Comparison of ENCODE assay signal across 8 cellular contexts in the genomic region with DNA sequence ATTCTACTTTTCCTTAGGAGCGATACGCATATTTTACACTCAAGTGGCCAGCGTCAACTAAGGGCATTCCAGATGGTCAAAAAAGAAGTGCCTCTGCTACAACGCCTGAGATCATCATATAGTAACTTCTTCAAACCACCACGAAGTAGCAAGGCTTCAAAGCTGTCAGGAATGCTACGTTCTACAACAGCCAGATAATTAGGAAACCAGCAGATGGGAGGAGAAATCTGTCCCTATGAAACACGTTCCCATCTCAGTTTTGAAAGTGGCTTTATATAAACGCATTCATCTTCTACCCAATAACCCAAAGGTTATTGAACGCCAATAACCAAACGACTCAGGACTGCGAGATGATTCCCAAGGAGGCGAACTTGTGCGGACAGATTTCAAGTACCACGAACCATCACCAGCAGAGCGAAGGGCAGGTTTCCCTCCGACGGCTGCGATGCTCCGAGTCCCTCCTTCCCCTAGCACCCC. TPM values are rescaled to one million over a fixed set of nuclear protein-coding genes. Genes with fewer than 3 reads are reported as not detected.
A peak's percentile ranks its signal among the peaks of the same experiment; 100 is the strongest.
DNase-seq lines count a peak whose midpoint lies in the region; ATAC-seq, FAIRE-seq and TF ChIP-seq lines count a peak whose summit lies in the region.

No MANE protein-coding gene starts in this region.

- no peaks in the 10 kb centered on the region for H3K9me3 Mint-ChIP-seq in T-helper 2 cell treated with Interferon-gamma antibody and Interleukin-4, amounts not matched to agents 5 μg/mL and 100 μg/mL, for 36 hours

- POLR2A ChIA-PET in K562 (lab: Yijun Ruan, JAX) = interaction anchor here (0.5 kb wide), 1 partner anchor 154 kb away, joined by 3 read pairs; no protein-coding TSS in a partner anchor

- CTCF ChIA-PET in K562 (lab: Yijun Ruan, JAX; ENCODE audit: low intra/inter-chr PET ratio) = interaction anchor here (0.6 kb wide), 1 partner anchor 93 kb away, joined by 3 read pairs; no protein-coding TSS in a partner anchor

- H3K27me3 Mint-ChIP-seq in T-helper 2 cell treated with Interferon-gamma antibody and Interleukin-4, amounts not matched to agents 5 μg/mL and 100 μg/mL, for 36 hours (ENCODE audit: low read depth) = no peaks in the 10 kb centered on the region

- H3K36me3 ChIP-seq in K562 (ENCODE audit: control insufficient read depth, insufficient read depth, low read length) = peaks cover 11% of the 10 kb centered on the region; the same call in 1 of the 3 replicates
- peaks cover 0 to 3% of the 10 kb centered on the region in 2 donors for H3K36me3 ChIP-seq in left lung
- no peaks in the 10 kb centered on the region for H3K36me3 ChIP-seq in testis (ENCODE audit: low read depth, missing control alignments)

- ATAC-seq in K562 = peak; percentile 2; the same call in 1 of the 3 replicates
- no peak for ATAC-seq in left lung
- no peak for ATAC-seq in GM21529 (IDR thresholded peaks at IDR 0.05; ENCODE audit: unreplicated experiment)

- H3K27ac ChIP-seq in K562 (ENCODE audit: extremely low read depth, low read depth, low read length) (peak overlapping the region; percentile 66; the same call in 1 of the 3 replicates), left lung (peak overlapping the region; percentile 74 to 83), testis (peak overlapping the region; percentile 84 to 86)

- peak overlapping the region; percentile 18 for H3K27ac Mint-ChIP-seq in T-helper 2 cell treated with Interferon-gamma antibody and Interleukin-4, amounts not matched to agents 5 μg/mL and 100 μg/mL, for 36 hours

- H3K9me3 ChIP-seq in K562 (replicated peaks; ENCODE audit: control insufficient read depth, insufficient read depth, low read depth, low read length) (no peaks in the 10 kb centered on the region), left lung (no peaks in the 10 kb centered on the region), testis (no peaks in the 10 kb centered on the region)

- H3K4me2 ChIP-seq in K562 (ENCODE audit: insufficient read depth, low read length) = peak overlapping the region; percentile 76

- BruUV-seq in K562 (replicated peaks; lab: Mats Ljungman, UMichigan) = TSS peak; percentile 58

- H2AFZ ChIP-seq in K562 (ENCODE audit: low read depth, low read length) = 0 out of 2 replicates have a peak overlapping the region, but pooled peaks have one; percentile 65

- no peak for TF ChIP-seq EP300 in K562 (IDR thresholded peaks at IDR 0.05; ENCODE audit: low read length)

- H3K4me3 ChIP-seq in K562 (peak overlapping the region; percentile 62), left lung (peak overlapping the region; percentile 65 to 86), testis (peak overlapping the region; percentile 74 to 86)

- TF ChIP-seq RAD21 in K562 (CRISPR knock-in tag; conservative IDR thresholded peaks at IDR 0.05 in 1 of 2, IDR thresholded peaks at IDR 0.05 in 1 of 2) = no peak

- H3K9ac ChIP-seq in K562 (ENCODE audit: insufficient read depth in 1 of 2, low read depth in 2 of 2, low read length in 2 of 2) = peak overlapping the region; percentile 48 to 93; a peak in 3 of 4 replicates

- TF ChIP-seq CTCF in K562 (IDR thresholded peaks at IDR 0.05 in 2 of 3, conservative IDR thresholded peaks at IDR 0.05 in 1 of 3; ENCODE audit: insufficient read depth in 2 of 3, low read depth in 1 of 3, low read length in 3 of 3) (no peak), left lung (IDR thresholded peaks at IDR 0.05) (no peak), testis (IDR thresholded peaks at IDR 0.05) (no peak)

- no peak for TF ChIP-seq POLR2A in K562 (conservative IDR thresholded peaks at IDR 0.05)
- TF ChIP-seq POLR2A in testis (IDR thresholded peaks at IDR 0.05) = no peak

- peaks cover 14% of the 10 kb centered on the region for H3K4me1 Mint-ChIP-seq in T-helper 2 cell treated with Interferon-gamma antibody and Interleukin-4, amounts not matched to agents 5 μg/mL and 100 μg/mL, for 36 hours (ENCODE audit: low read depth)

- peak; percentile 72 for FAIRE-seq in K562 (lab: Jason Lieb, UNC)

- 0 out of 2 replicates have a peak, but pooled peaks cover 3% of the 10 kb centered on the region for H4K20me1 ChIP-seq in K562 (replicated peaks; ENCODE audit: control insufficient read depth, insufficient read depth, low read length)

- peak overlapping the region; percentile 84 for H3K4me3 Mint-ChIP-seq in T-helper 2 cell treated with Interferon-gamma antibody and Interleukin-4, amounts not matched to agents 5 μg/mL and 100 μg/mL, for 36 hours

- H3K9me1 ChIP-seq in K562 (ENCODE audit: control insufficient read depth, insufficient read depth, low read length) = no peaks in the 10 kb centered on the region

- in situ Hi-C loops in K562 (cut with MboI) = no loop called here

- intact Hi-C loops in K562 (cut with micrococcal nuclease) (no loop called here), left lung (cut with DNase I) (no loop called here), testis (cut with DNase I; ENCODE audit: low total_unique reads) (no loop called here)

- no peaks in the 10 kb centered on the region for H3K27me3 ChIP-seq in K562 (ENCODE audit: control insufficient read depth in 2 of 2, insufficient read depth in 2 of 2, low read length in 2 of 2)
- no peaks in the 10 kb centered on the region for H3K27me3 ChIP-seq in left lung
- H3K27me3 ChIP-seq in testis = no peaks in the 10 kb centered on the region

- H3K79me2 ChIP-seq in K562 (ENCODE audit: control insufficient read depth, insufficient read depth, low read length) = peaks cover 37% of the 10 kb centered on the region

- DNase-seq in T-helper 2 cell treated with Interferon-gamma antibody and Interleukin-4, amounts not matched to agents 5 μg/mL and 100 μg/mL, for 36 hours (ENCODE audit: low spot score) = no peak
- DNase-seq in T-helper 2 cell (no peak), LHCN-M2 (ENCODE audit: low read depth) (peak; percentile 17), K562 (ENCODE audit: extremely low read depth in 1 of 4, low spot score in 3 of 4) (peak in 1 of 4 experiments; percentile 29), left lung (no peak), testis (no peak), NK-92 (lab: John Stamatoyannopoulos, UW; ENCODE audit: unreplicated experiment) (no peak)

- peaks cover 0 to 10% of the 10 kb centered on the region in 2 experiments; a peak in 3 of 5 replicates for H3K4me1 ChIP-seq in K562 (replicated peaks in 1 of 2; ENCODE audit: control insufficient read depth in 2 of 2, insufficient read depth in 2 of 2, low read length in 2 of 2)
- H3K4me1 ChIP-seq in left lung = peaks cover 0 to 20% of the 10 kb centered on the region in 2 donors
- peaks cover 6% of the 10 kb centered on the region for H3K4me1 ChIP-seq in testis

- H3K36me3 Mint-ChIP-seq in T-helper 2 cell treated with Interferon-gamma antibody and Interleukin-4, amounts not matched to agents 5 μg/mL and 100 μg/mL, for 36 hours (ENCODE audit: low read depth) = peaks cover 8% of the 10 kb centered on the region

- 21% methylated on average over 15 of the region's 19 CpGs for WGBS in K562 (ENCODE audit: insufficient coverage, low coverage, missing lambda C conversion rate)
- 12% methylated on average over 16 to 19 of the region's 19 CpGs for WGBS in testis, 2 donors

TF ChIP-seq in K562, 482 proteins besides CTCF, POLR2A, EP300 and RAD21 (continues in another document):
- TF ChIP-seq RBM34 (IDR thresholded peaks at IDR 0.05; ENCODE audit: borderline replicate concordance, insufficient read depth, low read length) = no peak

RNA-seq across cellular contexts. Expression of a gene that starts 1.2 kb away (rescaled TPM):
- 47.8 and 48.8 TPM in 2 replicates for total RNA-seq in LHCN-M2 (2014; rRNA removed)
- 70.1 TPM for polyA plus RNA-seq in LHCN-M2 (2012)
- 18.7 and 39.1 TPM in 2 replicates for total RNA-seq in K562 (2011; cell fraction: chromatin; rRNA removed; ENCODE audit: low replicate concordance)
- total RNA-seq in K562 (2011; cell fraction: nucleolus; rRNA removed) = 29.9 and 33.3 TPM in 2 replicates
- 28.4 and 30.7 TPM in 2 replicates for total RNA-seq in K562 (2011; cell fraction: nucleoplasm; rRNA removed)
- total RNA-seq in K562 (2014; rRNA removed) = 9.1 and 11.5 TPM in 2 replicates
- total RNA-seq in K562 (2014; rRNA removed; fragmentation: Illumina TruSeq; extraction: Trizol) = 7.8 and 8.0 TPM in 2 replicates
- 10.6 TPM in 2 replicates for total RNA-seq in K562 (2015; rRNA removed; fragmentation: Illumina TruSeq; extraction: Trizol)
- total RNA-seq in K562 (2021) = 15.1 and 15.6 TPM in 2 replicates
- 6.2 and 7.7 TPM in 2 replicates for polyA plus RNA-seq in K562 (2011; rRNA removed)
- 6.1 and 7.2 TPM in 2 replicates for polyA plus RNA-seq in K562 (2011; cell fraction: cytosol; rRNA removed)
- 8.7 and 11.0 TPM in 2 replicates for polyA plus RNA-seq in K562 (2011; cell fraction: nucleus; rRNA removed)
- polyA plus RNA-seq in K562 (2012) = 14.2 and 19.8 TPM in 2 replicates
- polyA plus RNA-seq in K562 (2014; fragmentation: Illumina TruSeq; extraction: Trizol) = 12.0 and 15.3 TPM in 2 replicates
- polyA plus RNA-seq in K562 (2014; fragmentation: Nextera tagmentation; extraction: Ambion mirVana) = 1 to 10 TPM in 1 of 2 experiments, under 1 TPM in 1; 0.65 to 1.2 TPM
- polyA plus RNA-seq in K562 (2014; rRNA removed) = 9.8 and 10.7 TPM in 2 replicates
- 7.3 and 10.3 TPM in 2 replicates for polyA minus RNA-seq in K562 (2011; rRNA and poly(A)+ RNA removed)
- polyA minus RNA-seq in K562 (2011; cell fraction: cytosol; rRNA and poly(A)+ RNA removed) = 5.2 and 9.8 TPM in 2 replicates
- 9.6 and 12.1 TPM in 2 replicates for polyA minus RNA-seq in K562 (2011; cell fraction: nucleus; rRNA and poly(A)+ RNA removed)
- total RNA-seq in left lung = 10 to 100 TPM; 52.1 to 57.8 TPM
- total RNA-seq in testis = 10 to 100 TPM; 47.5 to 51.5 TPM
- 40.8 TPM for polyA plus RNA-seq in testis (ENCODE audit: insufficient read depth, low read depth, low replicate concordance)

RNA-seq across cellular contexts. Expression of a gene that starts 18.1 kb away (rescaled TPM):
- 24.4 and 31.1 TPM in 2 replicates for total RNA-seq in LHCN-M2 (2014; rRNA removed)
- polyA plus RNA-seq in LHCN-M2 (2012) = 7.9 TPM
- total RNA-seq in K562 (2011; cell fraction: chromatin; rRNA removed; ENCODE audit: low replicate concordance) = 12.5 and 31.0 TPM in 2 replicates
- total RNA-seq in K562 (2011; cell fraction: nucleolus; rRNA removed) = 9.2 and 11.1 TPM in 2 replicates
- 24.6 and 27.8 TPM in 2 replicates for total RNA-seq in K562 (2011; cell fraction: nucleoplasm; rRNA removed)
- total RNA-seq in K562 (2014; rRNA removed) = 19.5 and 20.9 TPM in 2 replicates
- total RNA-seq in K562 (2014; rRNA removed; fragmentation: Illumina TruSeq; extraction: Trizol) = 26.9 and 29.7 TPM in 2 replicates
- total RNA-seq in K562 (2015; rRNA removed; fragmentation: Illumina TruSeq; extraction: Trizol) = 23.5 and 24.1 TPM in 2 replicates
- 31.8 TPM in 2 replicates for total RNA-seq in K562 (2021)
- 19.0 and 27.3 TPM in 2 replicates for polyA plus RNA-seq in K562 (2011; rRNA removed)
- 8.6 and 16.4 TPM in 2 replicates for polyA plus RNA-seq in K562 (2011; cell fraction: cytosol; rRNA removed)
- 7.7 and 9.4 TPM in 2 replicates for polyA plus RNA-seq in K562 (2011; cell fraction: nucleus; rRNA removed)
- 14.5 and 16.5 TPM in 2 replicates for polyA plus RNA-seq in K562 (2012)
- 19.2 and 22.8 TPM in 2 replicates for polyA plus RNA-seq in K562 (2014; fragmentation: Illumina TruSeq; extraction: Trizol)
- 10 to 100 TPM; 13.1 to 25.8 TPM for polyA plus RNA-seq in K562 (2014; fragmentation: Nextera tagmentation; extraction: Ambion mirVana)
- 21.1 and 26.6 TPM in 2 replicates for polyA plus RNA-seq in K562 (2014; rRNA removed)
- 20.5 and 31.4 TPM in 2 replicates for polyA minus RNA-seq in K562 (2011; rRNA and poly(A)+ RNA removed)
- polyA minus RNA-seq in K562 (2011; cell fraction: cytosol; rRNA and poly(A)+ RNA removed) = 7.2 and 13.5 TPM in 2 replicates
- polyA minus RNA-seq in K562 (2011; cell fraction: nucleus; rRNA and poly(A)+ RNA removed) = 3.5 and 7.6 TPM in 2 replicates
- 1 to 10 TPM; 4.8 to 6.4 TPM for total RNA-seq in left lung
- total RNA-seq in testis = 10 to 100 TPM; 14.2 to 23.7 TPM
- 19.9 TPM for polyA plus RNA-seq in testis (ENCODE audit: insufficient read depth, low read depth, low replicate concordance)
